21 cellular contexts compared by ENCODE assay signal in genomic region chr22:37002633-37003032, GRCh38.
"Had no signal": no experiment of that assay in that cellular context is flagged by ENCODE, and none has a peak within 500 bp of the region (broad histone marks: within the 10 kb centered on the region; RNA-seq: fewer than 3 reads in every experiment).

No MANE protein-coding gene starts in this region.

- DNase-seq: cortex of kidney; effector memory CD4-positive, alpha-beta T cell; heart left ventricle; left ventricle myocardium superior; mesenchymal stem cell; naive thymus-derived CD4-positive, alpha-beta T cell; nephron progenitor cell; spleen; stimulated activated CD4-positive, alpha-beta T cell treated with anti-CD3 and anti-CD28 coated beads, Interleukin-15, amount 100 ng/mL, for 24 hours; stimulated activated CD4-positive, alpha-beta T cell treated with anti-CD3 and anti-CD28 coated beads, Interleukin-1b, Interleukin-23, amount 100 ng/mL, for 48 hours; stimulated activated CD4-positive, alpha-beta T cell treated with anti-CD3 and anti-CD28 coated beads, Interleukin-4, amount 100 ng/mL, for 24 hours; testis; upper lobe of right lung had no signal

- H3K27ac ChIP-seq: heart left ventricle, parathyroid adenoma, spleen, testis, tibial nerve, upper lobe of right lung, vagina had no signal

- H3K27me3 ChIP-seq: heart left ventricle, testis, tibial nerve, upper lobe of right lung, vagina had no signal

- H3K4me3 ChIP-seq: heart left ventricle, lung, spleen, testis, tibial nerve, upper lobe of right lung, vagina had no signal

- H3K9me3 ChIP-seq: testis, tibial nerve, upper lobe of right lung, vagina had no signal

- H3K4me1 ChIP-seq: parathyroid adenoma, testis, tibial nerve, vagina had no signal

- H3K36me3 ChIP-seq: heart left ventricle, spleen, tibial nerve, upper lobe of right lung, vagina had no signal

- ATAC-seq: esophagus mucosa; left colon; left ventricle myocardium superior; naive thymus-derived CD4-positive, alpha-beta T cell; sciatic nerve; stimulated activated memory B cell treated with anti-CD40 and anti-IgM and Interleukin-4, amounts not matched to agents 10 μg/mL and 1 μg/mL and 100 μg/mL, for 72 hours; upper lobe of right lung had no signal

- H3K79me2 ChIP-seq: parathyroid adenoma had no signal

- H3K9ac ChIP-seq: parathyroid adenoma had no signal
